In the genomic region with DNA sequence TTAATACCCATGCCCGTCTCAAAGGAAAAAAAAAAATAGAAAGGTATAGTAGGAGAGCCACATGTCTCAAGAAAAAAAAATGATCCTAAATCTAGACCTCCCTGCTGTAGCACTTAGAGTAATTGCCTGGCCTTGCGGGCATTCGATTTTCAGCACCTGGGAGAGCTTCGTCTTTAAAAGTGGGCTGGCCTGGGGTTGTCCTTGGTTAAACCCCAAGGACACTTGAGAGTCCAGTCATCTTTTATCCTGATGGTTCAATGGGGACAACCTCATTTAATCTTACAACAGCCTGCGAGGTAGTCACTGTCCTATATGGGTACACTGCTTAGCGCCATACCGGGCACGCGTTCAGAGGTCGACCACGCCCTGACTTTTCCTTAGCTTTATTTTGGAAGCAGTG, we compare ENCODE assay signal across 8 cellular contexts.
A peak's percentile ranks its signal among the peaks of the same experiment; 100 is the strongest.
DNase-seq lines count a peak whose midpoint lies in the region; ATAC-seq and TF ChIP-seq lines count a peak whose summit lies in the region.

No MANE protein-coding gene starts in this region.

- no peak for TF ChIP-seq CTCF in neural crest cell (conservative IDR thresholded peaks at IDR 0.05)

- H3K36me3 Mint-ChIP-seq in effector memory CD8-positive, alpha-beta T cell (ENCODE audit: insufficient read depth), result peaks cover 3% of the 10 kb centered on the region
- H3K36me3 Mint-ChIP-seq in neural crest cell (ENCODE audit: low read depth), result no peaks in the 10 kb centered on the region

- peak; percentile 4 for ATAC-seq in GM18867 (IDR thresholded peaks at IDR 0.05; ENCODE audit: unreplicated experiment)
- no peak for ATAC-seq in effector memory CD8-positive, alpha-beta T cell (replicated peaks)
- no peak for ATAC-seq in GM19324 (IDR thresholded peaks at IDR 0.05; ENCODE audit: low FRiP score, unreplicated experiment)
- ATAC-seq in GM21717 (IDR thresholded peaks at IDR 0.05; ENCODE audit: unreplicated experiment), result no peak
- no peak for ATAC-seq in HG03139 (IDR thresholded peaks at IDR 0.05; ENCODE audit: unreplicated experiment)

- no peaks in the 10 kb centered on the region for H3K9me3 Mint-ChIP-seq in effector memory CD8-positive, alpha-beta T cell
- no peaks in the 10 kb centered on the region for H3K9me3 Mint-ChIP-seq in neural crest cell

- in situ Hi-C loops in KBM-7 (cut with MboI; ENCODE audit: low pct_unique_long_range_greater_than_20kb, low sequenced_read_pairs), result loop anchor here (25.0 kb wide), 1 partner anchor 922 kb away; no protein-coding TSS in a partner anchor

- DNase-seq in KBM-7 (peak; percentile 26), neural crest cell (ENCODE audit: low read depth, low spot score) (no peak), DMS153 treated with DMSO at 0.1 percent for 48 hours (lab: John Stamatoyannopoulos, UW; ENCODE audit: unreplicated experiment) (no peak)
- no peak for DNase-seq in effector memory CD8-positive, alpha-beta T cell

- H3K4me1 Mint-ChIP-seq in effector memory CD8-positive, alpha-beta T cell (ENCODE audit: low read depth in 2 of 2), result peaks cover 15 to 20% of the 10 kb centered on the region in 2 donors
- peaks cover 48% of the 10 kb centered on the region for H3K4me1 Mint-ChIP-seq in neural crest cell

- peak overlapping the region; percentile 82 to 89 for H3K4me3 Mint-ChIP-seq in effector memory CD8-positive, alpha-beta T cell
- H3K4me3 Mint-ChIP-seq in neural crest cell, result peak overlapping the region; percentile 68

- no peak overlapping the region for H3K27ac Mint-ChIP-seq in effector memory CD8-positive, alpha-beta T cell
- H3K27ac Mint-ChIP-seq in neural crest cell (ENCODE audit: unreplicated experiment), result no peak overlapping the region

- H3K27me3 Mint-ChIP-seq in effector memory CD8-positive, alpha-beta T cell, result peaks cover 78 to 94% of the 10 kb centered on the region in 2 donors
- H3K27me3 Mint-ChIP-seq in neural crest cell (ENCODE audit: low read depth), result peaks cover 73% of the 10 kb centered on the region
